In the genomic region with DNA sequence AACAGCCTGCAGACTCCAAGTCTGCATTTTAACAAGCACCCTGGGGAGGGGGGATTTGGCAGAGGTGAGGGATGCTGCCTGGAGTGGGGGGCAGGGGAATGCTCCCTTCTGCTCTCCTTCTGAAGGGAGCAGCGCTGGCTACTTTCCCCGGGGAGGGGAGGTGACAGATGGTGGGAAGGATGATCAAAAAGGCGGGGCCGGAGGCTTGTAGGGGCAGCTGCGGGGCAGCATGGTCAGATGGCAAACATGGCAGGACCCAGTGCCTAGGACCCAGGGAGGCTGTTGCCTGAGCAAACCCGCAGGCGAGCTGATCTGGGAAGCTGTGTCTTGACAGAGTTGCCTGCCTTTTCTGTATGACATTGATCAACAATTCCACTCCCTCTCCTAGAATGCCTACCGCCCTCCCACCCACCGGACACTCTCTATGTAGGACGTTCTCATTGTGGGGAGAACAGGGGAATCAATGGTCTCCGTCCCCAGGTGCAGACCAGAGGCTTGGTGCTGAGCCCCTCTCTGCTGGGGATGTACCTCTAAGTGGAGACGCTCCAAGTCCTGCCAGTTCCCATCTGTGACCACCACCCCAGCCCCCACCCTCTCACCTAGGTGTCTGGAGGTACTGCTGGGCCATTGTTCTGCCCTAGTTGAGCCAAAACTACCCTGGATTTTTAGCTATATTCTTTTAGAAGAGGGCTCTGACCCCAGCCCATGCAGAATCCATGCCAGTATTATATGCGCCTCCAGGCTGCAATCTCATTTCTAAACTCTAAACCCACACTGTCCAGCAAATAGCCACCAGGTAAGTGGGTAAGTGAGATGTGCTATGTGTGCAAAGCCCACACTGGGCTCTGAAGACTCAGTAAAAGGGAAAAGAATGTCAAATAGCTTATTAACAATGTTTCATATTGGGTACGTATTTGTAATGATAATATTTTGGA, we compare ENCODE assay signal across 17 cellular contexts.
DNase-seq lines count a peak whose midpoint lies in the region; ATAC-seq and TF ChIP-seq lines count a peak whose summit lies in the region.
"Had no signal": no experiment of that assay in that cellular context is flagged by ENCODE, and none has a peak within 500 bp of the region (broad histone marks: within the 10 kb centered on the region; RNA-seq: fewer than 3 reads in every experiment).

No MANE protein-coding gene starts in this region.

- peak overlapping the region; percentile 55 for H3K4me2 ChIP-seq in DOHH2 (ENCODE audit: low read length)

- H3K27me3 ChIP-seq in DOHH2 (ENCODE audit: control insufficient read depth, low read length) (no peaks in the 10 kb centered on the region), prostate gland (replicated peaks; ENCODE audit: insufficient read depth) (no peaks in the 10 kb centered on the region), aorta (ENCODE audit: control insufficient read depth in 1 of 2, insufficient read depth in 2 of 2, low read length in 1 of 2) (no peaks in the 10 kb centered on the region)
- H3K27me3 ChIP-seq: suprapubic skin had no signal

- peaks cover 24% of the 10 kb centered on the region for H3K4me1 ChIP-seq in DOHH2 (ENCODE audit: control insufficient read depth, low read length)
- H3K4me1 ChIP-seq in prostate gland (replicated peaks) = peaks cover 12% of the 10 kb centered on the region
- H3K4me1 ChIP-seq in aorta (ENCODE audit: control insufficient read depth in 1 of 2, insufficient read depth in 2 of 2, low read length in 2 of 2) = peaks cover 4 to 7% of the 10 kb centered on the region in 2 donors
- H3K4me1 ChIP-seq: gastroesophageal sphincter had no signal

- H3K9me2 ChIP-seq in DOHH2 (replicated peaks; ENCODE audit: control insufficient read depth, low read length) = no peaks in the 10 kb centered on the region

- TF ChIP-seq CTCF in DOHH2 (IDR thresholded peaks at IDR 0.05; ENCODE audit: low read depth, low read length, poor library complexity, severe bottlenecking) (no peak), coronary artery (IDR thresholded peaks at IDR 0.05) (no peak), prostate gland (IDR thresholded peaks at IDR 0.05) (no peak)

- no peak overlapping the region for H3K4me3 ChIP-seq in DOHH2 (ENCODE audit: low read length)
- H3K4me3 ChIP-seq in coronary artery = no peak overlapping the region
- no peak overlapping the region for H3K4me3 ChIP-seq in prostate gland
- H3K4me3 ChIP-seq in aorta (ENCODE audit: low read length in 2 of 2) = no peak overlapping the region
- H3K4me3 ChIP-seq: gastroesophageal sphincter, GM23248, suprapubic skin had no signal

- H3F3A ChIP-seq in DOHH2 (ENCODE audit: control insufficient read depth, insufficient read depth) = 0 out of 2 replicates have a peak, but pooled peaks cover 7% of the 10 kb centered on the region

- ATAC-seq in aorta (ENCODE audit: low FRiP score) (no peak), GM18868 (IDR thresholded peaks at IDR 0.05; ENCODE audit: unreplicated experiment) (no peak)
- ATAC-seq: esophagus mucosa, gastroesophageal sphincter, left colon, Right ventricle myocardium inferior had no signal

- WGBS in prostate gland = 65% methylated on average over 14 of the region's 14 CpGs
- WGBS in aorta, 2 donors = 88 to 89% methylated on average over 14 of the region's 14 CpGs

- H3K79me2 ChIP-seq in DOHH2 (ENCODE audit: control insufficient read depth, low read length) = no peaks in the 10 kb centered on the region

- H3K36me3 ChIP-seq in DOHH2 (ENCODE audit: control insufficient read depth, low read length) (no peaks in the 10 kb centered on the region), prostate gland (no peaks in the 10 kb centered on the region), aorta (ENCODE audit: control insufficient read depth in 1 of 2, insufficient read depth in 2 of 2, low read length in 1 of 2) (no peaks in the 10 kb centered on the region)
- H3K36me3 ChIP-seq: gastroesophageal sphincter, suprapubic skin had no signal

- peak; percentile 81 for DNase-seq in NCI-H446 treated with DMSO at 0.1 percent for 48 hours (lab: John Stamatoyannopoulos, UW)
- peak; percentile 52 for DNase-seq in coronary artery (ENCODE audit: low spot score)
- no peak for DNase-seq in prostate gland (ENCODE audit: low spot score)
- DNase-seq in aorta = no peak
- no peak for DNase-seq in inferior parietal cortex (ENCODE audit: extremely low spot score)
- DNase-seq: activated CD4-positive, alpha-beta T cell treated with anti-CD3 and anti-CD28 coated beads, Interleukin-2, amount 10 ng/mL, durations not matched to agents 7 days and 5 days; activated effector memory CD4-positive, alpha-beta T cell treated with anti-CD3 and anti-CD28 coated beads, Interleukin-2, amount 50 U/mL, for 16 hours; CD8-positive, alpha-beta memory T cell; GM23248; left colon; midbrain had no signal

- H3K9me3 ChIP-seq in DOHH2 (ENCODE audit: control insufficient read depth, insufficient read depth, low read length) = no peaks in the 10 kb centered on the region
- H3K9me3 ChIP-seq in prostate gland = no peaks in the 10 kb centered on the region
- H3K9me3 ChIP-seq in aorta (ENCODE audit: control insufficient read depth, low read length) = no peaks in the 10 kb centered on the region
- H3K9me3 ChIP-seq: gastroesophageal sphincter, suprapubic skin had no signal

- H3K27ac ChIP-seq in DOHH2 (ENCODE audit: low read depth, low read length) (peak overlapping the region; percentile 49; the same call in 1 of the 2 replicates), coronary artery (no peak overlapping the region), prostate gland (peak overlapping the region; percentile 90 to 95), aorta (ENCODE audit: low read depth in 1 of 2, low read length in 2 of 2) (no peak overlapping the region)
- H3K27ac ChIP-seq: gastroesophageal sphincter, GM23248, suprapubic skin had no signal

- no peaks in the 10 kb centered on the region for H4K20me1 ChIP-seq in DOHH2 (ENCODE audit: control insufficient read depth, insufficient read depth, low read depth, low read length)

- intact Hi-C loops in prostate gland (cut with DNase I) = loop anchor here (5.0 kb wide), 1 partner anchor 43 kb away; no protein-coding TSS in a partner anchor
- intact Hi-C loops in aorta (cut with DNase I) = loop anchor here in 1 of 2 donors (10.0 kb wide), 1 partner anchor 165 kb away; no protein-coding TSS in a partner anchor

- no peak for TF ChIP-seq POLR2A in prostate gland (IDR thresholded peaks at IDR 0.05)

Comparison
In these comparisons a context has a peak if more than half of its experiments do, and no peak if none do; other contexts are left out.
1. H3K27ac ChIP-seq: peak in DOHH2 (single experiment) and prostate gland (2 of 2); none in coronary artery (0 of 2) and aorta (0 of 2).
2. DNase-seq: peak in NCI-H446 treated with DMSO at 0.1 percent for 48 hours (single experiment) and coronary artery (single experiment); none in prostate gland (single experiment), aorta (0 of 2) and inferior parietal cortex (single experiment).